Comparison of ENCODE assay signal across 8 cellular contexts in genomic region chrX:48531359-48531954, GRCh38. TPM values are rescaled to one million over a fixed set of nuclear protein-coding genes. Genes with fewer than 3 reads are reported as not detected.
DNase-seq lines count a peak whose midpoint lies in the region; ATAC-seq and TF ChIP-seq lines count a peak whose summit lies in the region.

No MANE protein-coding gene starts in this region.

- no peak overlapping the region for H3K4me2 ChIP-seq in DND-41 (ENCODE audit: insufficient read depth, low read length)
- H3K4me2 ChIP-seq in osteoblast (ENCODE audit: insufficient read depth, low read length) = no peak overlapping the region

- no peak for DNase-seq in DND-41
- DNase-seq in Peyer's patch = no peak
- DNase-seq in dermis blood vessel endothelial cell = peak; percentile 28
- DNase-seq in osteoblast (ENCODE audit: insufficient read length, low spot score, missing footprints) = peak; percentile 86
- DNase-seq in NCI-H524 treated with DMSO at 0.1 percent for 48 hours (lab: John Stamatoyannopoulos, UW) = no peak
- DNase-seq in activated CD4-positive, CD25-positive, alpha-beta regulatory T cell treated with anti-CD3 and anti-CD28 coated beads, Interleukin-2, amount 50 U/mL, for 72 hours = no peak
- DNase-seq in effector CD8-positive, alpha-beta T cell (lab: John Stamatoyannopoulos, UW) = no peak

- 0 out of 3 replicates have a peak, but pooled peaks have one; percentile 37 for ATAC-seq in DND-41 (ENCODE audit: insufficient read depth, low read depth)
- ATAC-seq in HG03469 (IDR thresholded peaks at IDR 0.05; ENCODE audit: unreplicated experiment) = no peak

- H3K4me3 ChIP-seq in DND-41 (ENCODE audit: low read depth in 1 of 2, low read length in 2 of 2) (no peak overlapping the region), Peyer's patch (no peak overlapping the region), osteoblast (ENCODE audit: insufficient read depth, low read length) (no peak overlapping the region)

- H3K27ac ChIP-seq in DND-41 (ENCODE audit: low read length) (no peak overlapping the region), Peyer's patch (peak overlapping the region in 3 of 4 donors; percentile 17 to 70 (median 59)), osteoblast (ENCODE audit: low read depth, low read length) (peak overlapping the region; percentile 49)

- TF ChIP-seq CTCF in DND-41 (IDR thresholded peaks at IDR 0.05; ENCODE audit: borderline replicate concordance, extremely low read depth, low read length, poor library complexity, severe bottlenecking) (no peak), Peyer's patch (IDR thresholded peaks at IDR 0.05) (no peak), osteoblast (IDR thresholded peaks at IDR 0.05; ENCODE audit: extremely low read depth, low read depth, low read length) (no peak)

- H3K4me1 ChIP-seq in DND-41 (ENCODE audit: insufficient read depth, low read length) (no peaks in the 10 kb centered on the region), Peyer's patch (no peaks in the 10 kb centered on the region), osteoblast (ENCODE audit: insufficient read depth, low read length) (peaks cover 8% of the 10 kb centered on the region)

- TF ChIP-seq POLR2A in Peyer's patch (IDR thresholded peaks at IDR 0.05) = no peak

- H3K9ac ChIP-seq in DND-41 (ENCODE audit: low read depth, low read length) = no peak overlapping the region

- H2AFZ ChIP-seq in DND-41 (ENCODE audit: low read depth, low read length) (no peak overlapping the region), osteoblast (ENCODE audit: low read length) (peak overlapping the region; percentile 33)

- H3K36me3 ChIP-seq in DND-41 (ENCODE audit: insufficient read depth, low read length) (peaks cover 26% of the 10 kb centered on the region), Peyer's patch (peaks cover 0 to 16% (median 0%) of the 10 kb centered on the region in 3 donors), osteoblast (ENCODE audit: insufficient read depth, low read length) (peaks cover 10% of the 10 kb centered on the region)

- no peaks in the 10 kb centered on the region for H3K79me2 ChIP-seq in DND-41 (ENCODE audit: insufficient read depth, low read length)
- H3K79me2 ChIP-seq in osteoblast (ENCODE audit: insufficient read depth, low read length) = no peaks in the 10 kb centered on the region

- H3K27me3 ChIP-seq in DND-41 (ENCODE audit: insufficient read depth, low read length, poor library complexity) (no peaks in the 10 kb centered on the region), Peyer's patch (no peaks in the 10 kb centered on the region), osteoblast (ENCODE audit: insufficient read depth, low read length) (no peaks in the 10 kb centered on the region)

- H4K20me1 ChIP-seq in DND-41 (ENCODE audit: insufficient read depth, low read length) (no peaks in the 10 kb centered on the region), osteoblast (ENCODE audit: insufficient read depth, low read length) (no peaks in the 10 kb centered on the region)

- H3K9me3 ChIP-seq in DND-41 (ENCODE audit: insufficient read depth, low read length, severe bottlenecking) (no peaks in the 10 kb centered on the region), Peyer's patch (no peaks in the 10 kb centered on the region), osteoblast (ENCODE audit: low read depth, low read length) (no peaks in the 10 kb centered on the region)

RNA-seq across cellular contexts. Expression of gene TBC1D25, which starts 8.1 kb away (rescaled TPM):
- 10 to 100 TPM in 2 of 4 donors, 1 to 10 TPM in 2; 9.3 to 14.9 (median 11.3) TPM for total RNA-seq in Peyer's patch
- total RNA-seq in dermis blood vessel endothelial cell = 7.8 and 11.6 TPM in 2 replicates
- 8.8 and 10.1 TPM in 2 replicates for total RNA-seq in osteoblast

RNA-seq across cellular contexts. Expression of gene EBP, which starts 9.8 kb away (rescaled TPM):
- 100 to 1,000 TPM in 3 of 4 donors, 10 to 100 TPM in 1; 47.0 to 189 (median 134) TPM for total RNA-seq in Peyer's patch
- total RNA-seq in dermis blood vessel endothelial cell = 118 and 126 TPM in 2 replicates
- total RNA-seq in osteoblast = 45.6 and 64.8 TPM in 2 replicates

RNA-seq across cellular contexts. Expression of gene PORCN, which starts 22.7 kb away (rescaled TPM):
- total RNA-seq in Peyer's patch (10 to 100 TPM in 1 of 4 donors, 1 to 10 TPM in 3; 3.7 to 11.4 (median 5.2) TPM), dermis blood vessel endothelial cell (4.9 and 7.0 TPM in 2 replicates), osteoblast (12.4 and 13.8 TPM in 2 replicates)

RNA-seq across cellular contexts. Expression of gene RBM3, which starts 42.8 kb away (rescaled TPM):
- 100 to 1,000 TPM; 118 to 178 (median 151) TPM for total RNA-seq in Peyer's patch
- total RNA-seq in dermis blood vessel endothelial cell = 121 and 148 TPM in 2 replicates
- total RNA-seq in osteoblast = 441 and 527 TPM in 2 replicates

RNA-seq across cellular contexts. Expression of gene FTSJ1, which starts 55.5 kb away (rescaled TPM):
- total RNA-seq in Peyer's patch = 10 to 100 TPM; 12.5 to 67.7 (median 26.4) TPM
- total RNA-seq in dermis blood vessel endothelial cell = 45.1 and 56.7 TPM in 2 replicates
- total RNA-seq in osteoblast = 67.3 and 67.5 TPM in 2 replicates

Comparison
In these comparisons a context has a peak if more than half of its experiments do, and no peak if none do; other contexts are left out.
1. DNase-seq: peak in dermis blood vessel endothelial cell (single experiment) and osteoblast (single experiment); none in DND-41 (single experiment), Peyer's patch (0 of 3), NCI-H524 treated with DMSO at 0.1 percent for 48 hours (single experiment), activated CD4-positive, CD25-positive, alpha-beta regulatory T cell treated with anti-CD3 and anti-CD28 coated beads, Interleukin-2, amount 50 U/mL, for 72 hours (single experiment) and effector CD8-positive, alpha-beta T cell (single experiment).